In the genomic region with DNA sequence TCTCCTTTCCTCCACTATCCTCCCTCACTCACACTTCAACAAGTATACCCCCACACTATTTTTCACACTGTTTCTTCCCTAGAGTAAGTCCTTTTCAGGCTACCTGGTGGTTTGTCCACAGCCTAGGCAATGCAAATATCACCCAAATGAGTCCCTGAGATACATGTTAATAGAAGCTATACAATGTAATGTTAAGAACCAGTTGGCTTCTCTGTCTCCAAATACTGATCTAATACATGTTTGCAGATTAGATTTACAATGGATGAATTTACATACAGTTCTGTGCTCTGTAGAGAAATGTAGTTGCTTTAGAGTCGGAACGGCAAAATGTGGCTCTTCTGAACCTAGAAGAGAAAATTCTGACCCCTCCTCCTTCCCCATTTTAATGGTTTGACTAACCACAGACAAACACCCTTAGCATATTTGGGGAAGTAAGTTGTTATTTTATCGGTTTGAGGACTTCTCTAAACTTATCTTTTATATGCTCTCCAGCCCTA, we compare ENCODE assay signal across 7 cellular contexts.
DNase-seq lines count a peak whose midpoint lies in the region; ATAC-seq lines count a peak whose summit lies in the region.

No MANE protein-coding gene starts in this region.

- peak overlapping the region; percentile 86 for H3K4me3 Mint-ChIP-seq in activated T-helper 2 cell treated with anti-CD3 and anti-CD28 coated beads, Interferon-gamma antibody, Interleukin-2, Interleukin-4, amounts not matched to agents 10 μg/mL and 5 μg/mL and 100 μg/mL, durations not matched to agents 14 hours and 24 hours and 36 hours (ENCODE audit: low read depth)

- H3K27ac Mint-ChIP-seq in activated T-helper 2 cell treated with anti-CD3 and anti-CD28 coated beads, Interferon-gamma antibody, Interleukin-2, Interleukin-4, amounts not matched to agents 10 μg/mL and 5 μg/mL and 100 μg/mL, durations not matched to agents 14 hours and 24 hours and 36 hours, result peak overlapping the region; percentile 88

- DNase-seq in activated T-helper 2 cell treated with anti-CD3 and anti-CD28 coated beads, Interferon-gamma antibody, Interleukin-2, Interleukin-4, amounts not matched to agents 10 μg/mL and 5 μg/mL and 100 μg/mL, durations not matched to agents 14 hours and 24 hours and 36 hours (ENCODE audit: low spot score), result no peak
- DNase-seq in NCI-H524 treated with DMSO at 0.1 percent for 48 hours (lab: John Stamatoyannopoulos, UW) (no peak), amniotic stem cell (lab: John Stamatoyannopoulos, UW) (no peak)

- H3K9me3 ChIP-seq in skeletal muscle tissue (ENCODE audit: control insufficient read depth in 3 of 3, low read length in 3 of 3), result no peaks in the 10 kb centered on the region

- no peaks in the 10 kb centered on the region for H3K27me3 ChIP-seq in skeletal muscle tissue (ENCODE audit: control insufficient read depth in 3 of 3, insufficient read depth in 3 of 3, low read length in 3 of 3)

- ATAC-seq in GM19372 (IDR thresholded peaks at IDR 0.05; ENCODE audit: low read depth, unreplicated experiment) (peak; percentile 55), HG03196 (IDR thresholded peaks at IDR 0.05; ENCODE audit: unreplicated experiment) (peak; percentile 33), GM18520 (IDR thresholded peaks at IDR 0.05; ENCODE audit: unreplicated experiment) (no peak)

- H3K9ac ChIP-seq in skeletal muscle tissue (ENCODE audit: low read depth in 1 of 3, low read length in 3 of 3), result peak overlapping the region in 1 of 3 donors; percentile 60

- no peaks in the 10 kb centered on the region for H3K36me3 ChIP-seq in skeletal muscle tissue (ENCODE audit: control insufficient read depth in 3 of 3, insufficient read depth in 3 of 3, low read length in 3 of 3)

- H3K4me3 ChIP-seq in skeletal muscle tissue (ENCODE audit: low read length in 3 of 3), result peak overlapping the region in 1 of 3 donors; percentile 32

- no peaks in the 10 kb centered on the region for H3K4me1 ChIP-seq in skeletal muscle tissue (ENCODE audit: control insufficient read depth in 3 of 3, insufficient read depth in 3 of 3, low read length in 3 of 3)

- peak overlapping the region; percentile 52 for H3K27ac ChIP-seq in skeletal muscle tissue (ENCODE audit: low read depth, low read length)

- H3K9me3 Mint-ChIP-seq in activated T-helper 2 cell treated with anti-CD3 and anti-CD28 coated beads, Interferon-gamma antibody, Interleukin-2, Interleukin-4, amounts not matched to agents 10 μg/mL and 5 μg/mL and 100 μg/mL, durations not matched to agents 14 hours and 24 hours and 36 hours, result peaks cover 8% of the 10 kb centered on the region

- peaks cover 73% of the 10 kb centered on the region for H3K4me1 Mint-ChIP-seq in activated T-helper 2 cell treated with anti-CD3 and anti-CD28 coated beads, Interferon-gamma antibody, Interleukin-2, Interleukin-4, amounts not matched to agents 10 μg/mL and 5 μg/mL and 100 μg/mL, durations not matched to agents 14 hours and 24 hours and 36 hours (ENCODE audit: low read depth)

- no peaks in the 10 kb centered on the region for H3K27me3 Mint-ChIP-seq in activated T-helper 2 cell treated with anti-CD3 and anti-CD28 coated beads, Interferon-gamma antibody, Interleukin-2, Interleukin-4, amounts not matched to agents 10 μg/mL and 5 μg/mL and 100 μg/mL, durations not matched to agents 14 hours and 24 hours and 36 hours (ENCODE audit: low read depth)

- intact Hi-C loops in activated T-helper 2 cell treated with anti-CD3 and anti-CD28 coated beads, Interferon-gamma antibody, Interleukin-2, Interleukin-4, amounts not matched to agents 10 μg/mL and 5 μg/mL and 100 μg/mL, durations not matched to agents 14 hours and 24 hours and 36 hours (cut with micrococcal nuclease), result loop anchor here (5.0 to 10.0 kb wide), 5 partner anchors 117 to 1440 kb away; a partner anchor contains a TSS

- peaks cover 23% of the 10 kb centered on the region for H3K36me3 Mint-ChIP-seq in activated T-helper 2 cell treated with anti-CD3 and anti-CD28 coated beads, Interferon-gamma antibody, Interleukin-2, Interleukin-4, amounts not matched to agents 10 μg/mL and 5 μg/mL and 100 μg/mL, durations not matched to agents 14 hours and 24 hours and 36 hours (ENCODE audit: low read depth)
